ENCODE assay signal across 8 cellular contexts in the genomic region with DNA sequence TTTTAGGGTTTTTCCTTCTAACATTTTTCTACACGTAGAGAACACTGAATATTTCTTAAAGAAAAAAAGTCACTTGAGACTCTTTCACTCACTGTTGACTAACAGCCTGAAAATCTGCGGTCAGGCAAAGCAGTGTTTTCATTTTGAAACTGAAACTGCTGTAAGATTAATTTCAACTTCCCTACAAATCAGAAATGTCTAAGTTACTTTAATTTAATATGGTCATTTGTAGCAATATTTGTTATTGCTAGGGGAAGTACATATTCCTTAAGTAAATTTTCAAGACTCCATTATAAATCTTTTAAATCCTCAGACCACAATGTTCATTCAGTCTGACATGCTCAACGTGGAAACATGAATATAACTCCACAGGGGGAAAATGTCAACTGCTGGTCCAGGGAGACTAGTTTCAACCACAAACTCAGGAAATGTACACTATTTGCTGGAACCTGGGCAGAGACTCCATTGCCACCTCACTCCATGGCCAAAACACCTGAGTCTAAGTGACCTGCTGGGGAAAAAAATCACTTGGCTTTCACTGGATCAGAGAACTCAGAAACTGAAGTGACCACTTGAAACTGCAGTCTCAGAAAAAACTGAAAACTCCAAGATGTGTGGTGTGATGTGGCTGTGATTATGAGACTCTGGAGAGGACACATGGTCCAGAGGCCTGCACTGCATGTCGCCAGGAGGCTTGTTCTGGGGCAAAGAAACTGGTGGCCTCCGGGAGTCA.
A peak's percentile ranks its signal among the peaks of the same experiment; 100 is the strongest.
DNase-seq lines count a peak whose midpoint lies in the region; ATAC-seq and TF ChIP-seq lines count a peak whose summit lies in the region.

No MANE protein-coding gene starts in this region.

- peaks cover 37% of the 10 kb centered on the region for H3K4me1 ChIP-seq in DND-41 (ENCODE audit: insufficient read depth, low read length)

- no peaks in the 10 kb centered on the region for H3K36me3 Mint-ChIP-seq in activated T-helper 1 cell treated with anti-CD3 and anti-CD28 coated beads, Interleukin-12 subunit alpha, Interleukin-12 subunit beta, Interleukin-2, Interleukin-4 antibody, amounts not matched to agents 30 ng/mL and 10 ng/mL and 1 ng/mL, durations not matched to agents 14 hours and 24 hours and 36 hours (ENCODE audit: low read depth)

- peak overlapping the region; percentile 46 for H3K9ac ChIP-seq in DND-41 (ENCODE audit: low read depth, low read length)

- no peaks in the 10 kb centered on the region for H3K27me3 ChIP-seq in DND-41 (ENCODE audit: insufficient read depth, low read length, poor library complexity)

- ATAC-seq in DND-41 (ENCODE audit: insufficient read depth, low read depth): peak; percentile 78
- peak; percentile 81 for ATAC-seq in GM19455 (IDR thresholded peaks at IDR 0.05; ENCODE audit: unreplicated experiment)
- ATAC-seq in HG03520 (IDR thresholded peaks at IDR 0.05; ENCODE audit: unreplicated experiment): peak; percentile 87
- ATAC-seq in omental fat pad (ENCODE audit: low FRiP score): no peak

- peaks cover 9% of the 10 kb centered on the region for H3K27me3 Mint-ChIP-seq in activated T-helper 1 cell treated with anti-CD3 and anti-CD28 coated beads, Interleukin-12 subunit alpha, Interleukin-12 subunit beta, Interleukin-2, Interleukin-4 antibody, amounts not matched to agents 30 ng/mL and 10 ng/mL and 1 ng/mL, durations not matched to agents 14 hours and 24 hours and 36 hours (ENCODE audit: insufficient read depth)

- TF ChIP-seq CTCF in DND-41 (IDR thresholded peaks at IDR 0.05; ENCODE audit: borderline replicate concordance, extremely low read depth, low read length, poor library complexity, severe bottlenecking) (peak; percentile 31), omental fat pad (IDR thresholded peaks at IDR 0.05) (no peak)

- peaks cover 44% of the 10 kb centered on the region for H3K4me1 Mint-ChIP-seq in activated T-helper 1 cell treated with anti-CD3 and anti-CD28 coated beads, Interleukin-12 subunit alpha, Interleukin-12 subunit beta, Interleukin-2, Interleukin-4 antibody, amounts not matched to agents 30 ng/mL and 10 ng/mL and 1 ng/mL, durations not matched to agents 14 hours and 24 hours and 36 hours (ENCODE audit: low read depth)

- peak overlapping the region; percentile 62 for H3K4me2 ChIP-seq in DND-41 (ENCODE audit: insufficient read depth, low read length)

- H2AFZ ChIP-seq in DND-41 (ENCODE audit: low read depth, low read length): peak overlapping the region; percentile 56

- no peaks in the 10 kb centered on the region for H3K9me3 ChIP-seq in DND-41 (ENCODE audit: insufficient read depth, low read length, severe bottlenecking)

- H4K20me1 ChIP-seq in DND-41 (ENCODE audit: insufficient read depth, low read length): no peaks in the 10 kb centered on the region

- H3K27ac ChIP-seq in DND-41 (ENCODE audit: low read length): peak overlapping the region; percentile 79

- H3K27ac Mint-ChIP-seq in activated T-helper 1 cell treated with anti-CD3 and anti-CD28 coated beads, Interleukin-12 subunit alpha, Interleukin-12 subunit beta, Interleukin-2, Interleukin-4 antibody, amounts not matched to agents 30 ng/mL and 10 ng/mL and 1 ng/mL, durations not matched to agents 14 hours and 24 hours and 36 hours: no peak overlapping the region

- intact Hi-C loops in activated T-helper 1 cell treated with anti-CD3 and anti-CD28 coated beads, Interleukin-12 subunit alpha, Interleukin-12 subunit beta, Interleukin-2, Interleukin-4 antibody, amounts not matched to agents 30 ng/mL and 10 ng/mL and 1 ng/mL, durations not matched to agents 14 hours and 24 hours and 36 hours (cut with micrococcal nuclease): loop anchor here (1.0 to 2.0 kb wide), 5 partner anchors 118 to 254 kb away; a partner anchor contains a TSS

- H3K4me3 ChIP-seq in DND-41 (ENCODE audit: low read depth in 1 of 2, low read length in 2 of 2): peak overlapping the region; percentile 8 to 45; a peak in 3 of 4 replicates

- no peaks in the 10 kb centered on the region for H3K36me3 ChIP-seq in DND-41 (ENCODE audit: insufficient read depth, low read length)

- H3K4me3 Mint-ChIP-seq in activated T-helper 1 cell treated with anti-CD3 and anti-CD28 coated beads, Interleukin-12 subunit alpha, Interleukin-12 subunit beta, Interleukin-2, Interleukin-4 antibody, amounts not matched to agents 30 ng/mL and 10 ng/mL and 1 ng/mL, durations not matched to agents 14 hours and 24 hours and 36 hours: no peak overlapping the region

- no peaks in the 10 kb centered on the region for H3K9me3 Mint-ChIP-seq in activated T-helper 1 cell treated with anti-CD3 and anti-CD28 coated beads, Interleukin-12 subunit alpha, Interleukin-12 subunit beta, Interleukin-2, Interleukin-4 antibody, amounts not matched to agents 30 ng/mL and 10 ng/mL and 1 ng/mL, durations not matched to agents 14 hours and 24 hours and 36 hours

- DNase-seq in DND-41 (peak; percentile 44), kidney tubule cell (ENCODE audit: low spot score) (peak; percentile 69), NCI-H146 treated with DMSO at 0.1 percent for 48 hours (lab: John Stamatoyannopoulos, UW; ENCODE audit: unreplicated experiment) (no peak), HuH-7.5 (ENCODE audit: low spot score) (no peak), omental fat pad (ENCODE audit: low spot score) (no peak)
- DNase-seq in activated T-helper 1 cell treated with anti-CD3 and anti-CD28 coated beads, Interleukin-12 subunit alpha, Interleukin-12 subunit beta, Interleukin-2, Interleukin-4 antibody, amounts not matched to agents 30 ng/mL and 10 ng/mL and 1 ng/mL, durations not matched to agents 14 hours and 24 hours and 36 hours (ENCODE audit: low spot score): peak; percentile 32

- no peaks in the 10 kb centered on the region for H3K79me2 ChIP-seq in DND-41 (ENCODE audit: insufficient read depth, low read length)

Comparison
In these comparisons a context has a peak if more than half of its experiments do, and no peak if none do; other contexts are left out.
1. DNase-seq: peak in DND-41 (single experiment), activated T-helper 1 cell treated with anti-CD3 and anti-CD28 coated beads, Interleukin-12 subunit alpha, Interleukin-12 subunit beta, Interleukin-2, Interleukin-4 antibody, amounts not matched to agents 30 ng/mL and 10 ng/mL and 1 ng/mL, durations not matched to agents 14 hours and 24 hours and 36 hours (single experiment) and kidney tubule cell (single experiment); none in NCI-H146 treated with DMSO at 0.1 percent for 48 hours (single experiment), HuH-7.5 (single experiment) and omental fat pad (single experiment).